In genomic region chr5:32280656-32281081, GRCh38 we compare ENCODE assay signal across 9 cellular contexts. TPM values are rescaled to one million over a fixed set of nuclear protein-coding genes. Genes with fewer than 3 reads are reported as not detected.
DNase-seq lines count a peak whose midpoint lies in the region; ATAC-seq and TF ChIP-seq lines count a peak whose summit lies in the region.
"Had no signal": no experiment of that assay in that cellular context is flagged by ENCODE, and none has a peak within 500 bp of the region (broad histone marks: within the 10 kb centered on the region; RNA-seq: fewer than 3 reads in every experiment).

No MANE protein-coding gene starts in this region.

- no peak overlapping the region for H4K91ac ChIP-seq in trophoblast cell (ENCODE audit: low read depth, low read length)

- H3K4me3 ChIP-seq in H7 (ENCODE audit: insufficient read depth, low read depth, low read length), result no peak overlapping the region
- H3K4me3 ChIP-seq in trophoblast cell (ENCODE audit: low read depth, low read length), result no peak overlapping the region

- H3K79me1 ChIP-seq in trophoblast cell (ENCODE audit: low read length), result no peaks in the 10 kb centered on the region

- H4K8ac ChIP-seq in trophoblast cell (ENCODE audit: low read depth, low read length), result no peak overlapping the region

- H3K27ac ChIP-seq in trophoblast cell (ENCODE audit: low read depth, low read length), result no peak overlapping the region

- CTCF ChIA-PET in GM10248 (lab: Yijun Ruan, JAX), result interaction anchor here (0.9 to 9.9 kb wide), 4 partner anchors 16 to 49 kb away, joined by 3 to 50 read pairs (median 3); no protein-coding TSS in a partner anchor

- H3K9me3 Mint-ChIP-seq in activated T-helper 1 cell treated with anti-CD3 and anti-CD28 coated beads, Interleukin-12 subunit alpha, Interleukin-12 subunit beta, Interleukin-2, Interleukin-4 antibody, amounts not matched to agents 30 ng/mL and 10 ng/mL and 1 ng/mL, durations not matched to agents 14 hours and 24 hours and 36 hours, result peaks cover 5% of the 10 kb centered on the region

- peaks cover 1% of the 10 kb centered on the region for H3K9me3 ChIP-seq in trophoblast cell (ENCODE audit: insufficient read depth, low read depth, low read length)

- H3K18ac ChIP-seq in trophoblast cell (ENCODE audit: low read length), result no peak overlapping the region

- H3K4me1 ChIP-seq in trophoblast cell (ENCODE audit: control insufficient read depth in 1 of 2, insufficient read depth in 2 of 2, low read length in 2 of 2), result peaks cover 0 to 2% of the 10 kb centered on the region in 2 experiments

- no peak for TF ChIP-seq CTCF in GM10248 (IDR thresholded peaks at IDR 0.05; ENCODE audit: control extremely low read depth, extremely low read depth, low read depth, missing control alignments)

- H3K27me3 Mint-ChIP-seq in activated T-helper 1 cell treated with anti-CD3 and anti-CD28 coated beads, Interleukin-12 subunit alpha, Interleukin-12 subunit beta, Interleukin-2, Interleukin-4 antibody, amounts not matched to agents 30 ng/mL and 10 ng/mL and 1 ng/mL, durations not matched to agents 14 hours and 24 hours and 36 hours (ENCODE audit: insufficient read depth), result no peaks in the 10 kb centered on the region

- ATAC-seq in GM19395 (IDR thresholded peaks at IDR 0.05; ENCODE audit: unreplicated experiment), result peak; percentile 93
- ATAC-seq in HG03095 (IDR thresholded peaks at IDR 0.05; ENCODE audit: unreplicated experiment), result peak; percentile 81

- H2AFZ ChIP-seq in trophoblast cell (ENCODE audit: insufficient read depth, low read length, poor library complexity), result no peak overlapping the region

- no peak overlapping the region for H2BK120ac ChIP-seq in trophoblast cell (ENCODE audit: insufficient read depth, low read length, poor library complexity)

- WGBS in trophoblast cell (ENCODE audit: extremely low coverage, insufficient coverage, insufficient read length), result no CpG with 5 or more reads among the region's 5 CpGs

- no peaks in the 10 kb centered on the region for H3K27me3 ChIP-seq in H7 (ENCODE audit: control insufficient read depth, insufficient read depth, low read length)
- H3K27me3 ChIP-seq in trophoblast cell (ENCODE audit: insufficient read depth, low read length), result no peaks in the 10 kb centered on the region

- no peak overlapping the region for H2BK5ac ChIP-seq in trophoblast cell (ENCODE audit: low read depth, low read length, poor library complexity)

- H3K4me1 Mint-ChIP-seq in activated T-helper 1 cell treated with anti-CD3 and anti-CD28 coated beads, Interleukin-12 subunit alpha, Interleukin-12 subunit beta, Interleukin-2, Interleukin-4 antibody, amounts not matched to agents 30 ng/mL and 10 ng/mL and 1 ng/mL, durations not matched to agents 14 hours and 24 hours and 36 hours (ENCODE audit: low read depth), result peaks cover 74% of the 10 kb centered on the region

- peaks cover 24% of the 10 kb centered on the region for H3K36me3 Mint-ChIP-seq in activated T-helper 1 cell treated with anti-CD3 and anti-CD28 coated beads, Interleukin-12 subunit alpha, Interleukin-12 subunit beta, Interleukin-2, Interleukin-4 antibody, amounts not matched to agents 30 ng/mL and 10 ng/mL and 1 ng/mL, durations not matched to agents 14 hours and 24 hours and 36 hours (ENCODE audit: low read depth)

- no peak overlapping the region for H3K9ac ChIP-seq in trophoblast cell (ENCODE audit: low read length)

- intact Hi-C loops in activated T-helper 1 cell treated with anti-CD3 and anti-CD28 coated beads, Interleukin-12 subunit alpha, Interleukin-12 subunit beta, Interleukin-2, Interleukin-4 antibody, amounts not matched to agents 30 ng/mL and 10 ng/mL and 1 ng/mL, durations not matched to agents 14 hours and 24 hours and 36 hours (cut with micrococcal nuclease), result loop anchor here (1.0 to 5.0 kb wide), 7 partner anchors 17 to 162 kb away; partner anchors contain the start of genes GOLPH3, MTMR12 and ZFR

- H4K12ac ChIP-seq in trophoblast cell (ENCODE audit: low read depth, low read length), result no peak overlapping the region

- H3K79me2 ChIP-seq in trophoblast cell (ENCODE audit: control insufficient read depth, insufficient read depth, low read length, poor library complexity), result no peaks in the 10 kb centered on the region

- H3K36me3 ChIP-seq in H7 (replicated peaks; ENCODE audit: control insufficient read depth, insufficient read depth, low read length), result no peaks in the 10 kb centered on the region
- H3K36me3 ChIP-seq in trophoblast cell (ENCODE audit: control insufficient read depth in 1 of 2, insufficient read depth in 2 of 2, low read length in 2 of 2), result no peaks in the 10 kb centered on the region

- no peak overlapping the region for H3K4ac ChIP-seq in trophoblast cell (ENCODE audit: low read depth, low read length)

- POLR2A ChIA-PET in GM10248 (lab: Yijun Ruan, JAX), result no interaction called here

- no peak overlapping the region for H3K4me2 ChIP-seq in trophoblast cell (ENCODE audit: low read length)

- DNase-seq in GM10248 (ENCODE audit: extremely low spot score) (peak; percentile 53), RKO (ENCODE audit: low spot score) (no peak), H7 (no peak), trophoblast cell (no peak), putamen (ENCODE audit: low spot score) (no peak)
- peak; percentile 11 for DNase-seq in activated T-helper 1 cell treated with anti-CD3 and anti-CD28 coated beads, Interleukin-12 subunit alpha, Interleukin-12 subunit beta, Interleukin-2, Interleukin-4 antibody, amounts not matched to agents 30 ng/mL and 10 ng/mL and 1 ng/mL, durations not matched to agents 14 hours and 24 hours and 36 hours (ENCODE audit: low spot score)
- DNase-seq: NCI-H2029 had no signal

- no peak overlapping the region for H2BK12ac ChIP-seq in trophoblast cell (ENCODE audit: low read length)

- H3K23ac ChIP-seq in trophoblast cell (ENCODE audit: low read length), result no peak overlapping the region

- H3K4me3 Mint-ChIP-seq in activated T-helper 1 cell treated with anti-CD3 and anti-CD28 coated beads, Interleukin-12 subunit alpha, Interleukin-12 subunit beta, Interleukin-2, Interleukin-4 antibody, amounts not matched to agents 30 ng/mL and 10 ng/mL and 1 ng/mL, durations not matched to agents 14 hours and 24 hours and 36 hours, result peak overlapping the region; percentile 47

- H3K14ac ChIP-seq in trophoblast cell (ENCODE audit: low read length), result no peak overlapping the region

- no peak overlapping the region for H2AK5ac ChIP-seq in trophoblast cell (ENCODE audit: low read length)

- H3K27ac Mint-ChIP-seq in activated T-helper 1 cell treated with anti-CD3 and anti-CD28 coated beads, Interleukin-12 subunit alpha, Interleukin-12 subunit beta, Interleukin-2, Interleukin-4 antibody, amounts not matched to agents 30 ng/mL and 10 ng/mL and 1 ng/mL, durations not matched to agents 14 hours and 24 hours and 36 hours, result peak overlapping the region; percentile 91

RNA-seq across cellular contexts. Expression of gene MTMR12, which starts 32.1 kb away (rescaled TPM):
- 26.2 and 29.9 TPM in 2 replicates for total RNA-seq in activated T-helper 1 cell treated with anti-CD3 and anti-CD28 coated beads, Interleukin-12 subunit alpha, Interleukin-12 subunit beta, Interleukin-2, Interleukin-4 antibody, amounts not matched to agents 30 ng/mL and 10 ng/mL and 1 ng/mL, durations not matched to agents 14 hours and 24 hours and 36 hours
- total RNA-seq in H7 (2014; rRNA removed; shearing (Covaris generic)), result 22.9 and 33.5 TPM in 2 replicates
- polyA plus RNA-seq in trophoblast cell (2013), result 14.5 TPM in 2 replicates

Comparison
In these comparisons a context has a peak if more than half of its experiments do, and no peak if none do; other contexts are left out.
1. DNase-seq: peak in GM10248 (single experiment) and activated T-helper 1 cell treated with anti-CD3 and anti-CD28 coated beads, Interleukin-12 subunit alpha, Interleukin-12 subunit beta, Interleukin-2, Interleukin-4 antibody, amounts not matched to agents 30 ng/mL and 10 ng/mL and 1 ng/mL, durations not matched to agents 14 hours and 24 hours and 36 hours (single experiment); none in RKO (single experiment), H7 (single experiment), trophoblast cell (0 of 2) and putamen (single experiment).